Comparison of ENCODE assay signal across 8 cellular contexts in genomic region chr4:118591339-118592046, GRCh38.
A peak's percentile ranks its signal among the peaks of the same experiment; 100 is the strongest.
DNase-seq lines count a peak whose midpoint lies in the region; ATAC-seq, FAIRE-seq and TF ChIP-seq lines count a peak whose summit lies in the region.
"Not testable (repeated sequence)": the region's sequence is repeated elsewhere in the genome, so short reads cannot be mapped to it uniquely, and the experiment has no call there.

No MANE protein-coding gene starts in this region.

- not testable (repeated sequence) for H3K79me2 ChIP-seq in H9 (ENCODE audit: insufficient read depth, low read length); neural progenitor cell (ENCODE audit: low read depth)
- peaks cover 14% of the 10 kb centered on the region for H3K79me2 ChIP-seq in SK-N-SH (ENCODE audit: insufficient read depth)

- peak; percentile 86 for FAIRE-seq in G401.6 (lab: Jason Lieb, UNC)
- FAIRE-seq in frontal cortex (lab: Jason Lieb, UNC): not testable (repeated sequence)

- H3K56ac ChIP-seq in H9 (ENCODE audit: insufficient read length, low read depth, low read length): not testable (repeated sequence)

- not testable (repeated sequence) for H2BK15ac ChIP-seq in H9 (ENCODE audit: low read depth, low read length)

- peak overlapping the region; percentile 76; the same call in 1 of the 2 replicates for H3K14ac ChIP-seq in H9 (ENCODE audit: insufficient read depth, low read length)

- TF ChIP-seq CTCF in H9 (conservative IDR thresholded peaks at IDR 0.05) (peak; percentile 24; the same call in 1 of the 3 replicates), SK-N-SH (IDR thresholded peaks at IDR 0.05) (peak; percentile 13; the same call in 1 of the 2 replicates), neural progenitor cell (IDR thresholded peaks at IDR 0.05) (peak; percentile 29)

- H3K9ac ChIP-seq in H9 (ENCODE audit: extremely low read depth, insufficient read length, low read length): not testable (repeated sequence)
- H3K9ac ChIP-seq in SK-N-SH (peak overlapping the region; percentile 82), neural progenitor cell (peak overlapping the region; percentile 81)

- peak overlapping the region; percentile 97 to 100 (median 99) for H3K27ac Mint-ChIP-seq in H9
- peak overlapping the region; percentile 98 for H3K27ac Mint-ChIP-seq in neural progenitor cell
- H3K27ac Mint-ChIP-seq in stimulated activated naive CD8-positive, alpha-beta T cell treated with anti-CD3 and anti-CD28 coated beads, Interleukin-15, amount 100 ng/mL, for 72 hours: peak overlapping the region; percentile 96 to 98

- H3K4me2 ChIP-seq in H9 (ENCODE audit: insufficient read depth, insufficient read length, low read length) (peak overlapping the region; percentile 7), SK-N-SH (peak overlapping the region; percentile 77), neural progenitor cell (peak overlapping the region; percentile 83)

- H2AFZ ChIP-seq in H9 (ENCODE audit: low read length): not testable (repeated sequence)
- H2AFZ ChIP-seq in SK-N-SH (ENCODE audit: low read depth) (peak overlapping the region; percentile 100), neural progenitor cell (replicated peaks) (peak overlapping the region; percentile 89)

- H3K9me2 ChIP-seq in SK-N-SH: not testable (repeated sequence)

- peak in 1 of 2 experiments; percentile 41; a peak in 1 of 4 replicates for TF ChIP-seq EP300 in SK-N-SH (IDR thresholded peaks at IDR 0.05; ENCODE audit: borderline replicate concordance in 1 of 2, low read depth in 1 of 2, low read length in 1 of 2)

- not testable (repeated sequence) for H3K9me3 ChIP-seq in H9 (ENCODE audit: control insufficient read depth, low read depth, low read length); SK-N-SH; neural progenitor cell (ENCODE audit: low read depth)

- not testable (repeated sequence) for H4K8ac ChIP-seq in H9 (replicated peaks; ENCODE audit: insufficient read length, low read depth, low read length)

- not testable (repeated sequence) for H3K23me2 ChIP-seq in H9 (ENCODE audit: insufficient read length, low read depth, low read length, poor library complexity, severe bottlenecking)

- H2BK20ac ChIP-seq in H9 (ENCODE audit: low read depth, low read length, poor library complexity, severe bottlenecking): not testable (repeated sequence)

- not testable (repeated sequence) for H3K36me3 Mint-ChIP-seq in H9 (ENCODE audit: insufficient read depth in 1 of 3, low read depth in 3 of 3); neural progenitor cell

- TF ChIP-seq RAD21 in SK-N-SH (IDR thresholded peaks at IDR 0.05; ENCODE audit: low read length): not testable (repeated sequence)

- not testable (repeated sequence) for H3K9me3 Mint-ChIP-seq in H9; neural progenitor cell; stimulated activated naive CD8-positive, alpha-beta T cell treated with anti-CD3 and anti-CD28 coated beads, Interleukin-15, amount 100 ng/mL, for 72 hours

- H3K4me1 Mint-ChIP-seq in H9, neural progenitor cell: not testable (repeated sequence)
- peaks cover 13% of the 10 kb centered on the region for H3K4me1 Mint-ChIP-seq in stimulated activated naive CD8-positive, alpha-beta T cell treated with anti-CD3 and anti-CD28 coated beads, Interleukin-15, amount 100 ng/mL, for 72 hours

- not testable (repeated sequence) for H3K36me3 ChIP-seq in SK-N-SH (replicated peaks in 1 of 2; ENCODE audit: control insufficient read depth in 1 of 2, insufficient read depth in 2 of 2, low read length in 1 of 2); neural progenitor cell

- not testable (repeated sequence) for H4K5ac ChIP-seq in H9 (ENCODE audit: insufficient read length, low read depth, low read length)

- peak; percentile 98 for ATAC-seq in stimulated activated naive CD8-positive, alpha-beta T cell treated with anti-CD3 and anti-CD28 coated beads, Interleukin-15, amount 100 ng/mL, for 72 hours

- not testable (repeated sequence) for H2BK120ac ChIP-seq in H9 (ENCODE audit: low read depth, low read length, poor library complexity, severe bottlenecking)

- not testable (repeated sequence) for H2AK5ac ChIP-seq in H9 (ENCODE audit: insufficient read length, low read length)

- not testable (repeated sequence) for H3T11ph ChIP-seq in H9 (ENCODE audit: low read length)

- H3K79me1 ChIP-seq in H9 (ENCODE audit: insufficient read depth, low read depth, low read length, poor library complexity, severe bottlenecking): not testable (repeated sequence)

- peak overlapping the region; percentile 87 for H3K18ac ChIP-seq in H9 (ENCODE audit: insufficient read length, low read depth, low read length)

- CTCF ChIA-PET in SK-N-SH (lab: Yijun Ruan, JAX): not testable (repeated sequence)

- no CpG with 5 or more reads among the region's 28 CpGs for WGBS in H9 (ENCODE audit: extremely low coverage, insufficient read length, low lambda C conversion rate)
- 1% methylated on average over 28 of the region's 28 CpGs for WGBS in SK-N-SH (ENCODE audit: low lambda C conversion rate)

- POLR2A ChIA-PET in SK-N-SH (lab: Yijun Ruan, JAX): interaction anchor here (0.7 kb wide), 1 partner anchor 80 kb away, joined by 3 read pairs; no protein-coding TSS in a partner anchor

- DNase-seq in H9 (peak; percentile 96), LoVo (ENCODE audit: low spot score) (peak; percentile 88), SK-N-SH (peak; percentile 84), frontal cortex (ENCODE audit: low spot score in 2 of 2) (peak; percentile 17 to 62), neural progenitor cell (ENCODE audit: low spot score) (peak; percentile 96)
- peak; percentile 93 for DNase-seq in activated naive CD4-positive, alpha-beta T cell treated with anti-CD3 and anti-CD28 coated beads, Interleukin-2, amount 50 U/mL, for 16 hours
- peak; percentile 96 to 97 for DNase-seq in stimulated activated naive CD8-positive, alpha-beta T cell treated with anti-CD3 and anti-CD28 coated beads, Interleukin-15, amount 100 ng/mL, for 72 hours

- H4K20me1 ChIP-seq in H9 (ENCODE audit: control insufficient read depth, insufficient read depth, insufficient read length); SK-N-SH (ENCODE audit: insufficient read depth); neural progenitor cell (ENCODE audit: low read depth): not testable (repeated sequence)

- not testable (repeated sequence) for H3K27ac ChIP-seq in H9 (ENCODE audit: insufficient read length, low read depth, low read length); neural progenitor cell
- H3K27ac ChIP-seq in SK-N-SH (ENCODE audit: low read depth in 2 of 2, low read length in 1 of 2): peak overlapping the region; percentile 84 to 86

- H2BK12ac ChIP-seq in H9 (ENCODE audit: insufficient read length, low read depth, low read length): not testable (repeated sequence)

- not testable (repeated sequence) for H3F3A ChIP-seq in SK-N-SH (replicated peaks; ENCODE audit: insufficient read depth); neural progenitor cell (ENCODE audit: low read depth)

- H3K4me1 ChIP-seq in H9 (ENCODE audit: insufficient read depth, low read length); SK-N-SH (ENCODE audit: control insufficient read depth in 1 of 2, insufficient read depth in 2 of 2, low read depth in 1 of 2, low read length in 1 of 2); neural progenitor cell: not testable (repeated sequence)

- not testable (repeated sequence) for H3K4ac ChIP-seq in H9 (ENCODE audit: low read depth, low read length)

- not testable (repeated sequence) for H2BK5ac ChIP-seq in H9 (ENCODE audit: insufficient read length, low read length)

- not testable (repeated sequence) for H4K91ac ChIP-seq in H9 (ENCODE audit: insufficient read length, low read depth, low read length)

- H3K27me3 ChIP-seq in H9 (ENCODE audit: insufficient read depth, low read length); SK-N-SH (ENCODE audit: insufficient read depth); neural progenitor cell: not testable (repeated sequence)

- H3K4me3 Mint-ChIP-seq in H9 (peak overlapping the region; percentile 97), neural progenitor cell (peak overlapping the region; percentile 95)
- peak overlapping the region; percentile 86 to 94 for H3K4me3 Mint-ChIP-seq in stimulated activated naive CD8-positive, alpha-beta T cell treated with anti-CD3 and anti-CD28 coated beads, Interleukin-15, amount 100 ng/mL, for 72 hours

- H3K4me3 ChIP-seq in SK-N-SH (ENCODE audit: low read depth in 2 of 2, low read length in 1 of 2) (peak overlapping the region; percentile 55 to 85), neural progenitor cell (peak overlapping the region; percentile 56)

- H3K23ac ChIP-seq in H9 (ENCODE audit: insufficient read length, low read depth, low read length): not testable (repeated sequence)

- not testable (repeated sequence) for H3K27me3 Mint-ChIP-seq in H9 (ENCODE audit: low read depth); stimulated activated naive CD8-positive, alpha-beta T cell treated with anti-CD3 and anti-CD28 coated beads, Interleukin-15, amount 100 ng/mL, for 72 hours
- H3K27me3 Mint-ChIP-seq in neural progenitor cell (ENCODE audit: insufficient read depth, low read depth): peaks cover 12% of the 10 kb centered on the region

TF ChIP-seq in SK-N-SH, 30 proteins besides CTCF, POLR2A, EP300 and RAD21:
- 0 out of 2 replicates have a peak, but pooled peaks have one; percentile 34 for TF ChIP-seq TAF1 (IDR thresholded peaks at IDR 0.05; ENCODE audit: borderline replicate concordance, low read depth, low read length)
- peak; percentile 89 for TF ChIP-seq RFX5 (IDR thresholded peaks at IDR 0.05; ENCODE audit: low read length)
- peak; percentile 66 for TF ChIP-seq YY1 (IDR thresholded peaks at IDR 0.05; ENCODE audit: low read depth)
- TF ChIP-seq MAX (IDR thresholded peaks at IDR 0.05; ENCODE audit: low read depth): peak; percentile 56
- peak; percentile 10; the same call in 1 of the 2 replicates for TF ChIP-seq MXI1 (IDR thresholded peaks at IDR 0.05; ENCODE audit: low read depth, low read length)
- TF ChIP-seq CHD2 (IDR thresholded peaks at IDR 0.05; ENCODE audit: low read length, partially characterized antibody): peak; percentile 64
- peak; percentile 28; the same call in 1 of the 2 replicates for TF ChIP-seq POLR2AphosphoS5 (IDR thresholded peaks at IDR 0.05; ENCODE audit: low read depth, low read length)
- TF ChIP-seq ELF1 (IDR thresholded peaks at IDR 0.05): peak; percentile 73

Comparison
In these comparisons a context has a peak if more than half of its experiments do, and no peak if none do; other contexts are left out.
1. DNase-seq: peak in every context shown above with its lines; median percentile 96 in stimulated activated naive CD8-positive, alpha-beta T cell treated with anti-CD3 and anti-CD28 coated beads, Interleukin-15, amount 100 ng/mL, for 72 hours; 96 in H9; 96 in neural progenitor cell; 93 in activated naive CD4-positive, alpha-beta T cell treated with anti-CD3 and anti-CD28 coated beads, Interleukin-2, amount 50 U/mL, for 16 hours; 88 in LoVo; 84 in SK-N-SH; 40 in frontal cortex.
2. H3K4me2 ChIP-seq: peak in every context shown above with its lines; median percentile 83 in neural progenitor cell; 77 in SK-N-SH; 7 in H9.